ENCODE assay signal across 1 cellular context in the genomic region with DNA sequence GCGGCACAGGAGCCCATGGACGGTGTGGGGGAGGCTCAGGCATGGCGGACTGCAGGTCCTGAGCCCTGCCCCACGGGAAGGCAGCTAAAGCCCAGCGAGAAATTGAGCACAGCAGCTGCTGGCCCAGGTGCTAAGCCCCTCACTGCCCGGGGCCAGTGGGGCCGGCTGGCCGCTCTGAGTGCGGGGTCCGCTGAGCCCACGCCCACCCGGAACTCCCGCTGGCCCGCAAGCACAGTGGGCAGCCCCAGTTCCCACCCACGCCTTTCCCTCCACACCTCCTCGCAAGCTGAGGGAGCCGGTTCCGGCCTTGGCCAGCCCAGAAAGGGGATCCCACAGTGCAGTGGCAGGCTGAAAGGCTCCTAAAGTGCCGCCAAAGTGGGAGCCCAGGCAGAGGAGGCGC. TPM values are rescaled to one million over a fixed set of nuclear protein-coding genes. Genes with fewer than 3 reads are reported as not detected.
"Had no signal": no experiment of that assay in that cellular context is flagged by ENCODE, and none has a peak within 500 bp of the region (broad histone marks: within the 10 kb centered on the region; RNA-seq: fewer than 3 reads in every experiment).

No MANE protein-coding gene starts in this region.

RNA-seq across cellular contexts. Expression of gene FBXL13, which starts 40.3 kb away (rescaled TPM):
- polyA plus RNA-seq: foreskin keratinocyte had no signal
